In the genomic region with DNA sequence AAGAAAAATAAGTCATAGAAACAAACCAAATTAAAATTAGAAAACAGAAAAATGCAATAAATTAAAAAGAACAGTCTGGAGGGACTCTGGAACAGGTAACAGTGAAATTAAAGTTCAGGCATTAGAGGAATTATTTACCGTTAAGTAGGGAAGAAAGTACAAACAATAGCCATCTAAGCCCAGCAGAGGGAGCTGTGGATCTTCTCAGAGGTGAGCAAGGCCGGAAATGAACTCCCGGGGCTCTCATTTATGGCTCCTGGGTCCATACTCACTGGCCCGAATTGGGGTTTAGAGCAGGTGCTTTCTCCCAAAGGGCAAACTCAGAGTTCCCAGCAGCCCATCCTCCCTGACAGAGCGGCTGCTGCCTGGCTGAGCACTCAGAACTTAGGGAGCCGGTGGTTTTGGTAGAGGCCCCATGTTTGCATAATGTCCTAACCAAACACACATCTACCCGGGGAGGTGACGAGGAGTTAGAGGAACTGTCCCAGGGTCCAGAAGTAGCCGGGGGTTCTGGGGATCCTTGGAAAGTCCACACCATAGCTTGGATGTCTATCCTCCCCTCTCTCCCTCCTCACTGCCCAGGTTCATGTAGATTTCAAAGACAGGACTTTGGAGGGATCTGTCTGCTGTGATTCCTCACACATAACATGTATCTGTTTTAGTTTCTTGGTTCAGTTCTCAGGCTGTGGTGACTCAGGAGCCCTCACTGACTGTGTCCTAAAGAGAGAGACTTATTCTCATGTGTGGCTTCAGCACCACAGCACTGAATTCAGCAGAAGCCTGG, we compare ENCODE assay signal across 1 cellular context.
TF ChIP-seq lines count a peak whose summit lies in the region.

No MANE protein-coding gene starts in this region.

TF ChIP-seq in HepG2, 621 proteins besides CTCF, POLR2A, EP300 and RAD21 (continued from another document):
- TF ChIP-seq, protein P1, sequence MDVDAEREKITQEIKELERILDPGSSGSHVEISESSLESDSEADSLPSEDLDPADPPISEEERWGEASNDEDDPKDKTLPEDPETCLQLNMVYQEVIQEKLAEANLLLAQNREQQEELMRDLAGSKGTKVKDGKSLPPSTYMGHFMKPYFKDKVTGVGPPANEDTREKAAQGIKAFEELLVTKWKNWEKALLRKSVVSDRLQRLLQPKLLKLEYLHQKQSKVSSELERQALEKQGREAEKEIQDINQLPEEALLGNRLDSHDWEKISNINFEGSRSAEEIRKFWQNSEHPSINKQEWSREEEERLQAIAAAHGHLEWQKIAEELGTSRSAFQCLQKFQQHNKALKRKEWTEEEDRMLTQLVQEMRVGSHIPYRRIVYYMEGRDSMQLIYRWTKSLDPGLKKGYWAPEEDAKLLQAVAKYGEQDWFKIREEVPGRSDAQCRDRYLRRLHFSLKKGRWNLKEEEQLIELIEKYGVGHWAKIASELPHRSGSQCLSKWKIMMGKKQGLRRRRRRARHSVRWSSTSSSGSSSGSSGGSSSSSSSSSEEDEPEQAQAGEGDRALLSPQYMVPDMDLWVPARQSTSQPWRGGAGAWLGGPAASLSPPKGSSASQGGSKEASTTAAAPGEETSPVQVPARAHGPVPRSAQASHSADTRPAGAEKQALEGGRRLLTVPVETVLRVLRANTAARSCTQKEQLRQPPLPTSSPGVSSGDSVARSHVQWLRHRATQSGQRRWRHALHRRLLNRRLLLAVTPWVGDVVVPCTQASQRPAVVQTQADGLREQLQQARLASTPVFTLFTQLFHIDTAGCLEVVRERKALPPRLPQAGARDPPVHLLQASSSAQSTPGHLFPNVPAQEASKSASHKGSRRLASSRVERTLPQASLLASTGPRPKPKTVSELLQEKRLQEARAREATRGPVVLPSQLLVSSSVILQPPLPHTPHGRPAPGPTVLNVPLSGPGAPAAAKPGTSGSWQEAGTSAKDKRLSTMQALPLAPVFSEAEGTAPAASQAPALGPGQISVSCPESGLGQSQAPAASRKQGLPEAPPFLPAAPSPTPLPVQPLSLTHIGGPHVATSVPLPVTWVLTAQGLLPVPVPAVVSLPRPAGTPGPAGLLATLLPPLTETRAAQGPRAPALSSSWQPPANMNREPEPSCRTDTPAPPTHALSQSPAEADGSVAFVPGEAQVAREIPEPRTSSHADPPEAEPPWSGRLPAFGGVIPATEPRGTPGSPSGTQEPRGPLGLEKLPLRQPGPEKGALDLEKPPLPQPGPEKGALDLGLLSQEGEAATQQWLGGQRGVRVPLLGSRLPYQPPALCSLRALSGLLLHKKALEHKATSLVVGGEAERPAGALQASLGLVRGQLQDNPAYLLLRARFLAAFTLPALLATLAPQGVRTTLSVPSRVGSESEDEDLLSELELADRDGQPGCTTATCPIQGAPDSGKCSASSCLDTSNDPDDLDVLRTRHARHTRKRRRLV (CRISPR knock-in tag; IDR thresholded peaks at IDR 0.05) = no peak
- TF ChIP-seq, protein P2, sequence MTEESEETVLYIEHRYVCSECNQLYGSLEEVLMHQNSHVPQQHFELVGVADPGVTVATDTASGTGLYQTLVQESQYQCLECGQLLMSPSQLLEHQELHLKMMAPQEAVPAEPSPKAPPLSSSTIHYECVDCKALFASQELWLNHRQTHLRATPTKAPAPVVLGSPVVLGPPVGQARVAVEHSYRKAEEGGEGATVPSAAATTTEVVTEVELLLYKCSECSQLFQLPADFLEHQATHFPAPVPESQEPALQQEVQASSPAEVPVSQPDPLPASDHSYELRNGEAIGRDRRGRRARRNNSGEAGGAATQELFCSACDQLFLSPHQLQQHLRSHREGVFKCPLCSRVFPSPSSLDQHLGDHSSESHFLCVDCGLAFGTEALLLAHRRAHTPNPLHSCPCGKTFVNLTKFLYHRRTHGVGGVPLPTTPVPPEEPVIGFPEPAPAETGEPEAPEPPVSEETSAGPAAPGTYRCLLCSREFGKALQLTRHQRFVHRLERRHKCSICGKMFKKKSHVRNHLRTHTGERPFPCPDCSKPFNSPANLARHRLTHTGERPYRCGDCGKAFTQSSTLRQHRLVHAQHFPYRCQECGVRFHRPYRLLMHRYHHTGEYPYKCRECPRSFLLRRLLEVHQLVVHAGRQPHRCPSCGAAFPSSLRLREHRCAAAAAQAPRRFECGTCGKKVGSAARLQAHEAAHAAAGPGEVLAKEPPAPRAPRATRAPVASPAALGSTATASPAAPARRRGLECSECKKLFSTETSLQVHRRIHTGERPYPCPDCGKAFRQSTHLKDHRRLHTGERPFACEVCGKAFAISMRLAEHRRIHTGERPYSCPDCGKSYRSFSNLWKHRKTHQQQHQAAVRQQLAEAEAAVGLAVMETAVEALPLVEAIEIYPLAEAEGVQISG (CRISPR knock-in tag; IDR thresholded peaks at IDR 0.05) = peak; percentile 87
- no peak for TF ChIP-seq ZNF530 (CRISPR knock-in tag; IDR thresholded peaks at IDR 0.05; ENCODE audit: low read depth)
- TF ChIP-seq ZFX (CRISPR knock-in tag; IDR thresholded peaks at IDR 0.05; ENCODE audit: low read depth) = peak; percentile 63
- peak; percentile 42; the same call in 1 of the 2 replicates for TF ChIP-seq SMC3 (IDR thresholded peaks at IDR 0.05; ENCODE audit: low read length)
- TF ChIP-seq, protein P3, sequence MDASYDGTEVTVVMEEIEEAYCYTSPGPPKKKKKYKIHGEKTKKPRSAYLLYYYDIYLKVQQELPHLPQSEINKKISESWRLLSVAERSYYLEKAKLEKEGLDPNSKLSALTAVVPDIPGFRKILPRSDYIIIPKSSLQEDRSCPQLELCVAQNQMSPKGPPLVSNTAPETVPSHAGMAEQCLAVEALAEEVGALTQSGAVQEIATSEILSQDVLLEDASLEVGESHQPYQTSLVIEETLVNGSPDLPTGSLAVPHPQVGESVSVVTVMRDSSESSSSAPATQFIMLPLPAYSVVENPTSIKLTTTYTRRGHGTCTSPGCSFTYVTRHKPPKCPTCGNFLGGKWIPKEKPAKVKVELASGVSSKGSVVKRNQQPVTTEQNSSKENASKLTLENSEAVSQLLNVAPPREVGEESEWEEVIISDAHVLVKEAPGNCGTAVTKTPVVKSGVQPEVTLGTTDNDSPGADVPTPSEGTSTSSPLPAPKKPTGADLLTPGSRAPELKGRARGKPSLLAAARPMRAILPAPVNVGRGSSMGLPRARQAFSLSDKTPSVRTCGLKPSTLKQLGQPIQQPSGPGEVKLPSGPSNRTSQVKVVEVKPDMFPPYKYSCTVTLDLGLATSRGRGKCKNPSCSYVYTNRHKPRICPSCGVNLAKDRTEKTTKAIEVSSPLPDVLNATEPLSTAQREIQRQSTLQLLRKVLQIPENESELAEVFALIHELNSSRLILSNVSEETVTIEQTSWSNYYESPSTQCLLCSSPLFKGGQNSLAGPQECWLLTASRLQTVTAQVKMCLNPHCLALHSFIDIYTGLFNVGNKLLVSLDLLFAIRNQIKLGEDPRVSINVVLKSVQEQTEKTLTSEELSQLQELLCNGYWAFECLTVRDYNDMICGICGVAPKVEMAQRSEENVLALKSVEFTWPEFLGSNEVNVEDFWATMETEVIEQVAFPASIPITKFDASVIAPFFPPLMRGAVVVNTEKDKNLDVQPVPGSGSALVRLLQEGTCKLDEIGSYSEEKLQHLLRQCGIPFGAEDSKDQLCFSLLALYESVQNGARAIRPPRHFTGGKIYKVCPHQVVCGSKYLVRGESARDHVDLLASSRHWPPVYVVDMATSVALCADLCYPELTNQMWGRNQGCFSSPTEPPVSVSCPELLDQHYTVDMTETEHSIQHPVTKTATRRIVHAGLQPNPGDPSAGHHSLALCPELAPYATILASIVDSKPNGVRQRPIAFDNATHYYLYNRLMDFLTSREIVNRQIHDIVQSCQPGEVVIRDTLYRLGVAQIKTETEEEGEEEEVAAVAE (CRISPR knock-in tag; IDR thresholded peaks at IDR 0.05; ENCODE audit: borderline replicate concordance) = no peak
- no peak for TF ChIP-seq MXD4 (CRISPR knock-in tag; IDR thresholded peaks at IDR 0.05)
- TF ChIP-seq NFIC (IDR thresholded peaks at IDR 0.05; ENCODE audit: low read length) = no peak
- 0 out of 2 replicates have a peak, but pooled peaks have one; percentile 26 for TF ChIP-seq ELF3 (CRISPR knock-in tag; IDR thresholded peaks at IDR 0.05)
- TF ChIP-seq ETV5 (CRISPR knock-in tag; IDR thresholded peaks at IDR 0.05; ENCODE audit: borderline replicate concordance) = peak; percentile 78
- peak; percentile 20; the same call in 1 of the 2 replicates for TF ChIP-seq POGZ (CRISPR knock-in tag; IDR thresholded peaks at IDR 0.05)
- no peak for TF ChIP-seq ZNF101 (CRISPR knock-in tag; IDR thresholded peaks at IDR 0.05; ENCODE audit: borderline replicate concordance, low read depth)
- TF ChIP-seq, protein P4, sequence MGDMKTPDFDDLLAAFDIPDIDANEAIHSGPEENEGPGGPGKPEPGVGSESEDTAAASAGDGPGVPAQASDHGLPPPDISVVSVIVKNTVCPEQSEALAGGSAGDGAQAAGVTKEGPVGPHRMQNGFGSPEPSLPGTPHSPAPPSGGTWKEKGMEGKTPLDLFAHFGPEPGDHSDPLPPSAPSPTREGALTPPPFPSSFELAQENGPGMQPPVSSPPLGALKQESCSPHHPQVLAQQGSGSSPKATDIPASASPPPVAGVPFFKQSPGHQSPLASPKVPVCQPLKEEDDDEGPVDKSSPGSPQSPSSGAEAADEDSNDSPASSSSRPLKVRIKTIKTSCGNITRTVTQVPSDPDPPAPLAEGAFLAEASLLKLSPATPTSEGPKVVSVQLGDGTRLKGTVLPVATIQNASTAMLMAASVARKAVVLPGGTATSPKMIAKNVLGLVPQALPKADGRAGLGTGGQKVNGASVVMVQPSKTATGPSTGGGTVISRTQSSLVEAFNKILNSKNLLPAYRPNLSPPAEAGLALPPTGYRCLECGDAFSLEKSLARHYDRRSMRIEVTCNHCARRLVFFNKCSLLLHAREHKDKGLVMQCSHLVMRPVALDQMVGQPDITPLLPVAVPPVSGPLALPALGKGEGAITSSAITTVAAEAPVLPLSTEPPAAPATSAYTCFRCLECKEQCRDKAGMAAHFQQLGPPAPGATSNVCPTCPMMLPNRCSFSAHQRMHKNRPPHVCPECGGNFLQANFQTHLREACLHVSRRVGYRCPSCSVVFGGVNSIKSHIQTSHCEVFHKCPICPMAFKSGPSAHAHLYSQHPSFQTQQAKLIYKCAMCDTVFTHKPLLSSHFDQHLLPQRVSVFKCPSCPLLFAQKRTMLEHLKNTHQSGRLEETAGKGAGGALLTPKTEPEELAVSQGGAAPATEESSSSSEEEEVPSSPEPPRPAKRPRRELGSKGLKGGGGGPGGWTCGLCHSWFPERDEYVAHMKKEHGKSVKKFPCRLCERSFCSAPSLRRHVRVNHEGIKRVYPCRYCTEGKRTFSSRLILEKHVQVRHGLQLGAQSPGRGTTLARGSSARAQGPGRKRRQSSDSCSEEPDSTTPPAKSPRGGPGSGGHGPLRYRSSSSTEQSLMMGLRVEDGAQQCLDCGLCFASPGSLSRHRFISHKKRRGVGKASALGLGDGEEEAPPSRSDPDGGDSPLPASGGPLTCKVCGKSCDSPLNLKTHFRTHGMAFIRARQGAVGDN (CRISPR knock-in tag; IDR thresholded peaks at IDR 0.05) = peak; percentile 43
- TF ChIP-seq ZNF724P (CRISPR knock-in tag; IDR thresholded peaks at IDR 0.05; ENCODE audit: borderline replicate concordance) = 0 out of 2 replicates have a peak, but pooled peaks have one; percentile 54
- TF ChIP-seq KDM3A (CRISPR knock-in tag; IDR thresholded peaks at IDR 0.05; ENCODE audit: low read depth) = no peak
- no peak for TF ChIP-seq ZNF317 (CRISPR knock-in tag; IDR thresholded peaks at IDR 0.05)
- TF ChIP-seq LCORL (IDR thresholded peaks at IDR 0.05) = no peak
- TF ChIP-seq LCORL (CRISPR knock-in tag; IDR thresholded peaks at IDR 0.05) = peak; percentile 35; the same call in 1 of the 2 replicates
- TF ChIP-seq, protein P5, sequence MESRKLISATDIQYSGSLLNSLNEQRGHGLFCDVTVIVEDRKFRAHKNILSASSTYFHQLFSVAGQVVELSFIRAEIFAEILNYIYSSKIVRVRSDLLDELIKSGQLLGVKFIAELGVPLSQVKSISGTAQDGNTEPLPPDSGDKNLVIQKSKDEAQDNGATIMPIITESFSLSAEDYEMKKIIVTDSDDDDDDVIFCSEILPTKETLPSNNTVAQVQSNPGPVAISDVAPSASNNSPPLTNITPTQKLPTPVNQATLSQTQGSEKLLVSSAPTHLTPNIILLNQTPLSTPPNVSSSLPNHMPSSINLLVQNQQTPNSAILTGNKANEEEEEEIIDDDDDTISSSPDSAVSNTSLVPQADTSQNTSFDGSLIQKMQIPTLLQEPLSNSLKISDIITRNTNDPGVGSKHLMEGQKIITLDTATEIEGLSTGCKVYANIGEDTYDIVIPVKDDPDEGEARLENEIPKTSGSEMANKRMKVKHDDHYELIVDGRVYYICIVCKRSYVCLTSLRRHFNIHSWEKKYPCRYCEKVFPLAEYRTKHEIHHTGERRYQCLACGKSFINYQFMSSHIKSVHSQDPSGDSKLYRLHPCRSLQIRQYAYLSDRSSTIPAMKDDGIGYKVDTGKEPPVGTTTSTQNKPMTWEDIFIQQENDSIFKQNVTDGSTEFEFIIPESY (CRISPR knock-in tag; IDR thresholded peaks at IDR 0.05) = no peak
- TF ChIP-seq TEAD3 (CRISPR knock-in tag; optimal IDR thresholded peaks at IDR 0.05; ENCODE audit: borderline replicate concordance) = peak; percentile 10
- TF ChIP-seq SALL1 (CRISPR knock-in tag; IDR thresholded peaks at IDR 0.05) = peak; percentile 40
- no peak for TF ChIP-seq ZNF329 (CRISPR knock-in tag; IDR thresholded peaks at IDR 0.05; ENCODE audit: low read depth)
- TF ChIP-seq ZMYM4 (CRISPR knock-in tag; IDR thresholded peaks at IDR 0.05) = peak; percentile 57
- no peak for TF ChIP-seq BORCS8-MEF2B (CRISPR knock-in tag; IDR thresholded peaks at IDR 0.05)
- TF ChIP-seq, protein P6, sequence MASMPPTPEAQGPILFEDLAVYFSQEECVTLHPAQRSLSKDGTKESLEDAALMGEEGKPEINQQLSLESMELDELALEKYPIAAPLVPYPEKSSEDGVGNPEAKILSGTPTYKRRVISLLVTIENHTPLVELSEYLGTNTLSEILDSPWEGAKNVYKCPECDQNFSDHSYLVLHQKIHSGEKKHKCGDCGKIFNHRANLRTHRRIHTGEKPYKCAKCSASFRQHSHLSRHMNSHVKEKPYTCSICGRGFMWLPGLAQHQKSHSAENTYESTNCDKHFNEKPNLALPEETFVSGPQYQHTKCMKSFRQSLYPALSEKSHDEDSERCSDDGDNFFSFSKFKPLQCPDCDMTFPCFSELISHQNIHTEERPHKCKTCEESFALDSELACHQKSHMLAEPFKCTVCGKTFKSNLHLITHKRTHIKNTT (CRISPR knock-in tag; IDR thresholded peaks at IDR 0.05) = no peak
- 0 out of 2 replicates have a peak, but pooled peaks have one; percentile 21 for TF ChIP-seq ZNF670 (CRISPR knock-in tag; IDR thresholded peaks at IDR 0.05; ENCODE audit: borderline replicate concordance)
- 0 out of 2 replicates have a peak, but pooled peaks have one; percentile 31 for TF ChIP-seq KLF6 (CRISPR knock-in tag; IDR thresholded peaks at IDR 0.05)
- TF ChIP-seq ZNF781 (CRISPR knock-in tag; IDR thresholded peaks at IDR 0.05; ENCODE audit: borderline replicate concordance, not compliant biosample characterization) = no peak
- no peak for TF ChIP-seq SNAI1 (CRISPR knock-in tag; IDR thresholded peaks at IDR 0.05; ENCODE audit: borderline replicate concordance)
- TF ChIP-seq STAG1 (CRISPR knock-in tag; IDR thresholded peaks at IDR 0.05) = peak; percentile 45; the same call in 1 of the 2 replicates
